Comparison of ENCODE assay signal across 36 cellular contexts in the genomic region with DNA sequence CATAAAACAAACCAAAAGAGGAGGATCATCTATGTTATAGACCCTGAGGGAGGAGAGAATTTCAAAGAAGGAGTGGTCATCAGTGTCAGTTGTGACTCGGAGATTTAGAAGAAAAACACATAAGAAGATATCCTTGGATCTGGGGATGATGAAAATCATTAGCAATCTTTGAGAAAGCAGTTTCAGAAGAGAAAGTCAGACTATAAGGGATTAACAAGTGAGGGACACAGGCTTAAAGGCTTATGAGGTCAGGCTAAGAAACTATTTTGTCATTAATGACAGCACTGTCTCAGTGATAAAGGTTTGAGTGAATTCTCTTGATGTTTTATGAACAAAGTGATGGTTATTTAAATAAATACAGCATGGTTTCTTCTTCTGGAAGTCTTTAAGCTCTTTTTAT. TPM values are rescaled to one million over a fixed set of nuclear protein-coding genes. Genes with fewer than 3 reads are reported as not detected.
"Had no signal": no experiment of that assay in that cellular context is flagged by ENCODE, and none has a peak within 500 bp of the region (broad histone marks: within the 10 kb centered on the region; RNA-seq: fewer than 3 reads in every experiment).

No MANE protein-coding gene starts in this region.

- DNase-seq: activated CD4-positive, alpha-beta T cell treated with anti-CD3 and anti-CD28 coated beads for 36 hours; activated CD4-positive, alpha-beta T cell treated with anti-CD3 and anti-CD28 coated beads, Interleukin-2, amount 10 ng/mL, durations not matched to agents 7 days and 5 days; activated CD4-positive, alpha-beta T cell treated with anti-CD3 and anti-CD28 coated beads, Interleukin-2, amount 50 U/mL, for 48 hours; activated CD8-positive, alpha-beta T cell treated with anti-CD3 and anti-CD28 coated beads, Interleukin-2, amount 10 ng/mL, durations not matched to agents 7 days and 5 days; activated gamma-delta T cell treated with Interleukin-2 at 50 U/mL for 16 hours; activated naive CD4-positive, alpha-beta T cell treated with anti-CD3 and anti-CD28 coated beads, Interleukin-2, amount 10 ng/mL, durations not matched to agents 7 days and 5 days; activated T-cell treated with anti-CD3 and anti-CD28 coated beads, Interleukin-2, amount 50 U/mL, for 4 hours; amniotic stem cell; aorta; brain microvascular endothelial cell; central memory CD4-positive, alpha-beta T cell; IMR-90; Karpas-422; KBM-7; NCI-H1092; NCI-H146; NCI-H187; NCI-H2029 treated with DMSO at 0.1 percent for 48 hours; NCI-H2107; NCI-H2171; NCI-H2227 treated with DMSO at 0.1 percent for 48 hours; NCI-H446; NCI-H510A treated with DMSO at 0.1 percent for 48 hours; NCI-H526 treated with DMSO at 0.1 percent for 48 hours; NCI-H774; SHP77; SK-N-SH had no signal

- H3K4me3 Mint-ChIP-seq: activated CD4-positive, alpha-beta T cell treated with anti-CD3 and anti-CD28 coated beads for 36 hours; activated CD4-positive, alpha-beta T cell treated with anti-CD3 and anti-CD28 coated beads, Interleukin-2, amount 10 ng/mL, durations not matched to agents 7 days and 5 days; activated CD8-positive, alpha-beta T cell treated with anti-CD3 and anti-CD28 coated beads, Interleukin-2, amount 10 ng/mL, durations not matched to agents 7 days and 5 days; activated naive CD4-positive, alpha-beta T cell treated with anti-CD3 and anti-CD28 coated beads, Interleukin-2, amount 10 ng/mL, durations not matched to agents 7 days and 5 days; activated naive CD8-positive, alpha-beta T cell; activated T-cell treated with anti-CD3 and anti-CD28 coated beads, Interleukin-2, amount 50 U/mL, for 4 hours; activated T-helper 1 cell treated with anti-CD3 and anti-CD28 coated beads, Interleukin-12 subunit alpha, Interleukin-12 subunit beta, Interleukin-2, Interleukin-4 antibody, amounts not matched to agents 30 ng/mL and 10 ng/mL and 1 ng/mL, durations not matched to agents 14 hours and 24 hours and 36 hours; T-helper 1 cell treated with Interleukin-12 subunit alpha and Interleukin-12 subunit beta and Interleukin-4 antibody, amounts not matched to agents 30 μg/mL and 1 μg/mL, for 36 hours; T-helper 2 cell treated with Interferon-gamma antibody and Interleukin-4, amounts not matched to agents 5 μg/mL and 100 μg/mL, for 36 hours; WTC11 had no signal

- H3K36me3 Mint-ChIP-seq: activated naive CD4-positive, alpha-beta T cell treated with anti-CD3 and anti-CD28 coated beads, Interleukin-2, amount 10 ng/mL, durations not matched to agents 7 days and 5 days; activated naive CD8-positive, alpha-beta T cell; WTC11 had no signal

- H3K9me3 ChIP-seq: SJSA1, SK-N-SH had no signal

- FAIRE-seq: TTC549 had no signal

- H3K9me3 Mint-ChIP-seq: activated CD4-positive, alpha-beta T cell treated with anti-CD3 and anti-CD28 coated beads, Interleukin-2, amount 10 ng/mL, durations not matched to agents 7 days and 5 days; activated naive CD4-positive, alpha-beta T cell treated with anti-CD3 and anti-CD28 coated beads, Interleukin-2, amount 10 ng/mL, durations not matched to agents 7 days and 5 days; activated T-cell treated with anti-CD3 and anti-CD28 coated beads, Interleukin-2, amount 50 U/mL, for 4 hours; activated T-helper 1 cell treated with anti-CD3 and anti-CD28 coated beads, Interleukin-12 subunit alpha, Interleukin-12 subunit beta, Interleukin-2, Interleukin-4 antibody, amounts not matched to agents 30 ng/mL and 10 ng/mL and 1 ng/mL, durations not matched to agents 14 hours and 24 hours and 36 hours; T-helper 1 cell treated with Interleukin-12 subunit alpha and Interleukin-12 subunit beta and Interleukin-4 antibody, amounts not matched to agents 30 μg/mL and 1 μg/mL, for 36 hours; T-helper 2 cell treated with Interferon-gamma antibody and Interleukin-4, amounts not matched to agents 5 μg/mL and 100 μg/mL, for 36 hours; WTC11 had no signal

- H3K27ac Mint-ChIP-seq: activated CD4-positive, alpha-beta T cell treated with anti-CD3 and anti-CD28 coated beads for 36 hours; activated CD4-positive, alpha-beta T cell treated with anti-CD3 and anti-CD28 coated beads, Interleukin-2, amount 10 ng/mL, durations not matched to agents 7 days and 5 days; activated CD8-positive, alpha-beta T cell treated with anti-CD3 and anti-CD28 coated beads, Interleukin-2, amount 10 ng/mL, durations not matched to agents 7 days and 5 days; activated naive CD4-positive, alpha-beta T cell treated with anti-CD3 and anti-CD28 coated beads, Interleukin-2, amount 10 ng/mL, durations not matched to agents 7 days and 5 days; activated naive CD8-positive, alpha-beta T cell; activated T-helper 1 cell treated with anti-CD3 and anti-CD28 coated beads, Interleukin-12 subunit alpha, Interleukin-12 subunit beta, Interleukin-2, Interleukin-4 antibody, amounts not matched to agents 30 ng/mL and 10 ng/mL and 1 ng/mL, durations not matched to agents 14 hours and 24 hours and 36 hours; T-helper 1 cell treated with Interleukin-12 subunit alpha and Interleukin-12 subunit beta and Interleukin-4 antibody, amounts not matched to agents 30 μg/mL and 1 μg/mL, for 36 hours; T-helper 2 cell treated with Interferon-gamma antibody and Interleukin-4, amounts not matched to agents 5 μg/mL and 100 μg/mL, for 36 hours; WTC11 had no signal

- H3K9ac ChIP-seq: SK-N-SH had no signal

- ATAC-seq: activated CD4-positive, alpha-beta T cell treated with anti-CD3 and anti-CD28 coated beads for 36 hours; activated CD4-positive, CD25-positive, alpha-beta regulatory T cell treated with anti-CD3 and anti-CD28 coated beads, Interleukin-2, amount 50 U/mL, for 24 hours; activated CD8-positive, alpha-beta T cell treated with anti-CD3 and anti-CD28 coated beads, Interleukin-2, amount 10 ng/mL, durations not matched to agents 7 days and 5 days; activated T-cell treated with anti-CD3 and anti-CD28 coated beads, Interleukin-2, amount 50 U/mL, for 4 hours; WTC11 had no signal

- H3K27me3 ChIP-seq: brain microvascular endothelial cell, SJSA1 had no signal

- H3K4me3 ChIP-seq: SJSA1 had no signal

- H3K4me1 Mint-ChIP-seq: activated CD4-positive, alpha-beta T cell treated with anti-CD3 and anti-CD28 coated beads for 36 hours; activated CD4-positive, alpha-beta T cell treated with anti-CD3 and anti-CD28 coated beads, Interleukin-2, amount 10 ng/mL, durations not matched to agents 7 days and 5 days; activated naive CD4-positive, alpha-beta T cell treated with anti-CD3 and anti-CD28 coated beads, Interleukin-2, amount 10 ng/mL, durations not matched to agents 7 days and 5 days had no signal

- H3K4me2 ChIP-seq: SK-N-SH had no signal

- H3K27ac ChIP-seq: brain microvascular endothelial cell, SJSA1 had no signal

- H3K36me3 ChIP-seq: brain microvascular endothelial cell, SJSA1 had no signal

RNA-seq across cellular contexts. Expression of gene GPR85, which starts 6.1 kb away (rescaled TPM):
- total RNA-seq: activated CD4-positive, alpha-beta T cell treated with anti-CD3 and anti-CD28 coated beads for 36 hours; activated CD4-positive, alpha-beta T cell treated with anti-CD3 and anti-CD28 coated beads, Interleukin-2, amount 10 ng/mL, durations not matched to agents 7 days and 5 days; activated CD8-positive, alpha-beta T cell treated with anti-CD3 and anti-CD28 coated beads, Interleukin-2, amount 10 ng/mL, durations not matched to agents 7 days and 5 days; activated T-cell treated with anti-CD3 and anti-CD28 coated beads, Interleukin-2, amount 50 U/mL, for 4 hours; activated T-helper 1 cell treated with anti-CD3 and anti-CD28 coated beads, Interleukin-12 subunit alpha, Interleukin-12 subunit beta, Interleukin-2, Interleukin-4 antibody, amounts not matched to agents 30 ng/mL and 10 ng/mL and 1 ng/mL, durations not matched to agents 14 hours and 24 hours and 36 hours; OCI-LY7 had no signal
